Comparison of ENCODE assay signal across 9 cellular contexts in the genomic region with DNA sequence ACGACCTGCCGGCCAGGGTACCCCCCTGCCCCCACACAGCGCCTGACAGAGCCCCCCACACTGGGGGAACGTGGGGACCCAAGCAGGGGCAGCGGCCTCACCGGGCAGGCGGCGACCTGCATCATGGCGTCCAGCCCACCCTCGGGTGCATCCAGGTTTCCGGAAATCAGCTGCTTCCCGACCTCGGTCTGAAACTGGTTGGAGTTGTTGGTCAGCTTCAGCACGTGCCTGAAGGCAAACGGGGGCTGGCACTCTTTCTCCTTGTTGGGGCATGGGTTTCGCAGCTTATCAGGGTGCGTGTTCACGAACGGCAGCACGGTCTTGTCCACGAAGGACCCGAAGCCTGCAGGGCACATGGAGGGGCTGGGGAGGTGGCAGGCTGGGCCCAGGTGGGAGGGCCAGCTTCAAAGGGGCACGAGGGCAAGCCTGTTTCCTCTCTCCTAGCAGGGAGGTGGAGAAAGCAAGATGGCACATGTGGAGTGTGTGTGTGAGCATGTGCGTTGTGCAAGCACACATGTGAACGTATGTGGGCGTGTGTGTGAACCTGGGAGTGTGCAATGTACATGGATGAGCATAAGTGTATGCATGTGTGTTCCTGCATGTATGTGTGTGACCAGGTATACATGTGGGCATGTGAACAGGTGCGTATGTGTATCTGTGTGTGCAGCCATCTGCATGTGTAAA.
"Had no signal": no experiment of that assay in that cellular context is flagged by ENCODE, and none has a peak within 500 bp of the region (broad histone marks: within the 10 kb centered on the region; RNA-seq: fewer than 3 reads in every experiment).

No MANE protein-coding gene starts in this region.

- H3K4me3 ChIP-seq: ovary, tibial nerve had no signal

- H3K27me3 ChIP-seq: ovary had no signal

- ATAC-seq: esophagus mucosa had no signal

- DNase-seq: activated CD4-positive, alpha-beta T cell treated with anti-CD3 and anti-CD28 coated beads, Interleukin-2, amount 10 ng/mL, durations not matched to agents 7 days and 5 days; activated naive CD4-positive, alpha-beta T cell treated with anti-CD3 and anti-CD28 coated beads, Interleukin-2, amount 50 U/mL, for 16 hours; hypothalamus; ovary; stimulated activated CD4-positive, alpha-beta T cell treated with anti-CD3 and anti-CD28 coated beads, Interleukin-2, amount 100 ng/mL, for 48 hours; stimulated activated naive CD4-positive, alpha-beta T cell treated with Interleukin-2 at 50 U/mL for 16 hours; substantia nigra had no signal

- H3K36me3 ChIP-seq: ovary, tibial nerve had no signal

- H3K4me1 ChIP-seq: tibial nerve had no signal

- H3K9me3 ChIP-seq: ovary, tibial nerve had no signal

- H3K27ac ChIP-seq: ovary, tibial nerve had no signal
